In the genomic region with DNA sequence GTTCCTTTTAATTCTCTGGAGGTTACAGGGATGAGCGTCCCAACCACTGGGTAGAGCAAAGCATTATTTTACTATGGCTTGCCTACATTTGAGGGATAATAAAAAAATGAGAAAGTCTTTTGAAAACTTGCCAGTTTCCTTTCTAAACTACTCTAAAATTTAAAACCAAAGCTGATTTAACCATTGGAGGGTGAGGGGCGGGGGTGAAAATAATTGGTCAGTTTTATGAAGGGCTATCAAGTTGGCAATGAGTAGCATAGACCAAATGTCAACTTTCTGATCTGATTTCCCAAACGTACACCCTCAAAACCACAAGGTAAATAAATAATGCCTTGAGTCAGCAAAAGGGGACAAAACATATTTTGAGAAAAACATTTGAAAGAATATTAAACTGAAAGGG, we compare ENCODE assay signal across 1 cellular context.
A peak's percentile ranks its signal among the peaks of the same experiment; 100 is the strongest.
TF ChIP-seq lines count a peak whose summit lies in the region.

No MANE protein-coding gene starts in this region.

TF ChIP-seq in IMR-90, 13 proteins besides CTCF, POLR2A, EP300 and RAD21:
- 0 out of 2 replicates have a peak, but pooled peaks have one; percentile 15 for TF ChIP-seq MAFK (IDR thresholded peaks at IDR 0.05; ENCODE audit: low read depth, low read length)
- no peak for TF ChIP-seq RFX5 (IDR thresholded peaks at IDR 0.05; ENCODE audit: low read depth, low read length)
TF ChIP-seq in IMR-90: peak in this region for 1.
